ENCODE assay signal across 34 cellular contexts in the genomic region with DNA sequence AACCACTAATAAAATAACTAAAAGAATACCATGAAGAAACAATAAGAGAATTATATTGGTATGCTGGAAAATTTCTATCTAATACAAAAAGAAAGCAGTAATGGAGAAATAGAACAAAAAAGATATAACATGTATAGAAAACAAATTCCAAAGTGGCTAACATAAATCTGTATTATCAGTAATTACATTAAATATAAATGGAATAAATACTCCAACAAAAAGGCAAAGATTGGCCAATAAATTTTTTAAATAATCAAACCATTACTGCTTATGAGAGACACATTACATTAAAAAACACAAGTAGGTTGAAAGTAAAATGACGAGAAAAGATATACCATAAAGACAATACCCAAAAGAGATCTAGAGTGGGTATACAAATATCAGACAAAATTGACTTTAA.
"Had no signal": no experiment of that assay in that cellular context is flagged by ENCODE, and none has a peak within 500 bp of the region (broad histone marks: within the 10 kb centered on the region; RNA-seq: fewer than 3 reads in every experiment).

No MANE protein-coding gene starts in this region.

- H3K4me3 ChIP-seq: adrenal gland, body of pancreas, esophagus squamous epithelium, heart left ventricle had no signal

- H3K36me3 Mint-ChIP-seq: activated CD4-positive, alpha-beta memory T cell treated with anti-CD3 and anti-CD28 coated beads for 36 hours; activated CD8-positive, alpha-beta memory T cell treated with anti-CD3 and anti-CD28 coated beads, Interleukin-2, amount 10 ng/mL, durations not matched to agents 7 days and 5 days; activated naive CD8-positive, alpha-beta T cell treated with anti-CD3 and anti-CD28 coated beads for 36 hours had no signal

- DNase-seq: activated CD4-positive, alpha-beta memory T cell treated with anti-CD3 and anti-CD28 coated beads for 36 hours; activated CD4-positive, alpha-beta T cell treated with anti-CD3 and anti-CD28 coated beads for 36 hours; activated CD4-positive, alpha-beta T cell treated with anti-CD3 and anti-CD28 coated beads, Interleukin-2, amount 10 ng/mL, durations not matched to agents 24 days and 14 days; activated CD4-positive, CD25-positive, alpha-beta regulatory T cell; activated CD4-positive, CD25-positive, alpha-beta regulatory T cell treated with anti-CD3 and anti-CD28 coated beads, Interleukin-2, amount 50 U/mL, for 72 hours; activated CD8-positive, alpha-beta memory T cell treated with anti-CD3 and anti-CD28 coated beads, Interleukin-2, amount 10 ng/mL, durations not matched to agents 7 days and 5 days; activated CD8-positive, alpha-beta memory T cell treated with anti-CD3 and anti-CD28 coated beads, Interleukin-2, amount 50 U/mL, for 4 hours; activated CD8-positive, alpha-beta T cell treated with anti-CD3 and anti-CD28 coated beads, Interleukin-2, amount 10 ng/mL, durations not matched to agents 7 days and 5 days; activated effector memory CD4-positive, alpha-beta T cell treated with anti-CD3 and anti-CD28 coated beads, Interleukin-2, amount 50 U/mL, for 16 hours; activated naive CD4-positive, alpha-beta T cell treated with anti-CD3 and anti-CD28 coated beads for 36 hours; activated naive CD8-positive, alpha-beta T cell treated with anti-CD3 and anti-CD28 coated beads for 36 hours; activated naive CD8-positive, alpha-beta T cell treated with anti-CD3 and anti-CD28 coated beads, Interleukin-2, amount 50 U/mL, for 24 hours; activated T-cell treated with anti-CD3 and anti-CD28 coated beads, Interleukin-2, amount 50 U/mL, for 1 hour; activated T-cell treated with anti-CD3 and anti-CD28 coated beads, Interleukin-2, amount 50 U/mL, for 48 hours; adrenal gland; amygdala; aorta; body of pancreas; caudate nucleus; cortex of kidney; dermis blood vessel endothelial cell; effector CD4-positive, alpha-beta T cell; effector memory CD8-positive, alpha-beta T cell; esophagus squamous epithelium; foreskin melanocyte; glutamatergic neuron; heart left ventricle; T-helper 2 cell had no signal

- ATAC-seq: activated CD4-positive, alpha-beta T cell treated with anti-CD3 and anti-CD28 coated beads for 36 hours; activated CD8-positive, alpha-beta memory T cell treated with anti-CD3 and anti-CD28 coated beads, Interleukin-2, amount 10 ng/mL, durations not matched to agents 7 days and 5 days; activated CD8-positive, alpha-beta T cell treated with anti-CD3 and anti-CD28 coated beads, Interleukin-2, amount 10 ng/mL, durations not matched to agents 7 days and 5 days; activated naive CD8-positive, alpha-beta T cell treated with anti-CD3 and anti-CD28 coated beads, Interleukin-2, amount 50 U/mL, for 24 hours; body of pancreas; effector memory CD8-positive, alpha-beta T cell; heart left ventricle had no signal

- H3K4me1 Mint-ChIP-seq: activated CD4-positive, alpha-beta T cell treated with anti-CD3 and anti-CD28 coated beads for 36 hours; activated CD4-positive, alpha-beta T cell treated with anti-CD3 and anti-CD28 coated beads, Interleukin-2, amount 10 ng/mL, durations not matched to agents 24 days and 14 days; activated naive CD4-positive, alpha-beta T cell treated with anti-CD3 and anti-CD28 coated beads, Interleukin-2, amount 50 U/mL, for 24 hours had no signal

- H3K9me3 ChIP-seq: adrenal gland, body of pancreas had no signal

- H3K4me1 ChIP-seq: adrenal gland, body of pancreas, esophagus squamous epithelium had no signal

- FAIRE-seq: colon, endothelial cell of umbilical vein had no signal

- H3K27ac Mint-ChIP-seq: activated CD4-positive, alpha-beta memory T cell treated with anti-CD3 and anti-CD28 coated beads for 36 hours; activated CD4-positive, alpha-beta T cell treated with anti-CD3 and anti-CD28 coated beads for 36 hours; activated CD4-positive, alpha-beta T cell treated with anti-CD3 and anti-CD28 coated beads, Interleukin-2, amount 10 ng/mL, durations not matched to agents 24 days and 14 days; activated CD8-positive, alpha-beta memory T cell treated with anti-CD3 and anti-CD28 coated beads, Interleukin-2, amount 10 ng/mL, durations not matched to agents 7 days and 5 days; activated CD8-positive, alpha-beta T cell treated with anti-CD3 and anti-CD28 coated beads, Interleukin-2, amount 10 ng/mL, durations not matched to agents 7 days and 5 days; activated naive CD4-positive, alpha-beta T cell treated with anti-CD3 and anti-CD28 coated beads for 36 hours; activated naive CD4-positive, alpha-beta T cell treated with anti-CD3 and anti-CD28 coated beads, Interleukin-2, amount 50 U/mL, for 24 hours; activated naive CD8-positive, alpha-beta T cell treated with anti-CD3 and anti-CD28 coated beads for 36 hours; activated naive CD8-positive, alpha-beta T cell treated with anti-CD3 and anti-CD28 coated beads, Interleukin-2, amount 50 U/mL, for 24 hours; activated T-helper 1 cell treated with anti-CD3 and anti-CD28 coated beads, Interleukin-12 subunit alpha, Interleukin-12 subunit beta, Interleukin-2, Interleukin-4 antibody, amounts not matched to agents 30 ng/mL and 10 ng/mL and 1 ng/mL, durations not matched to agents 14 hours and 24 hours and 36 hours; activated T-helper 2 cell treated with anti-CD3 and anti-CD28 coated beads, Interferon-gamma antibody, Interleukin-2, Interleukin-4, amounts not matched to agents 10 μg/mL and 5 μg/mL and 100 μg/mL, durations not matched to agents 14 hours and 24 hours and 36 hours; effector memory CD8-positive, alpha-beta T cell had no signal

- H3K27me3 ChIP-seq: adrenal gland, body of pancreas, heart left ventricle had no signal

- H3K4me3 Mint-ChIP-seq: activated CD4-positive, alpha-beta memory T cell treated with anti-CD3 and anti-CD28 coated beads for 36 hours; activated CD4-positive, alpha-beta T cell treated with anti-CD3 and anti-CD28 coated beads for 36 hours; activated CD4-positive, alpha-beta T cell treated with anti-CD3 and anti-CD28 coated beads, Interleukin-2, amount 10 ng/mL, durations not matched to agents 24 days and 14 days; activated CD8-positive, alpha-beta memory T cell treated with anti-CD3 and anti-CD28 coated beads, Interleukin-2, amount 10 ng/mL, durations not matched to agents 7 days and 5 days; activated CD8-positive, alpha-beta T cell treated with anti-CD3 and anti-CD28 coated beads, Interleukin-2, amount 10 ng/mL, durations not matched to agents 7 days and 5 days; activated naive CD4-positive, alpha-beta T cell treated with anti-CD3 and anti-CD28 coated beads for 36 hours; activated naive CD4-positive, alpha-beta T cell treated with anti-CD3 and anti-CD28 coated beads, Interleukin-2, amount 50 U/mL, for 24 hours; activated naive CD8-positive, alpha-beta T cell treated with anti-CD3 and anti-CD28 coated beads for 36 hours; activated naive CD8-positive, alpha-beta T cell treated with anti-CD3 and anti-CD28 coated beads, Interleukin-2, amount 50 U/mL, for 24 hours; activated T-helper 1 cell treated with anti-CD3 and anti-CD28 coated beads, Interleukin-12 subunit alpha, Interleukin-12 subunit beta, Interleukin-2, Interleukin-4 antibody, amounts not matched to agents 30 ng/mL and 10 ng/mL and 1 ng/mL, durations not matched to agents 14 hours and 24 hours and 36 hours; effector memory CD8-positive, alpha-beta T cell had no signal

- H3K36me3 ChIP-seq: adrenal gland, esophagus squamous epithelium, heart left ventricle had no signal

- H3K9me3 Mint-ChIP-seq: activated CD4-positive, alpha-beta T cell treated with anti-CD3 and anti-CD28 coated beads, Interleukin-2, amount 10 ng/mL, durations not matched to agents 24 days and 14 days had no signal

- H3K27ac ChIP-seq: adrenal gland, body of pancreas, epithelial cell of prostate, esophagus squamous epithelium, heart left ventricle had no signal
